In genomic region chr5:36658016-36658415, GRCh38 we compare ENCODE assay signal across 13 cellular contexts. TPM values are rescaled to one million over a fixed set of nuclear protein-coding genes. Genes with fewer than 3 reads are reported as not detected.
DNase-seq lines count a peak whose midpoint lies in the region; ATAC-seq, FAIRE-seq and TF ChIP-seq lines count a peak whose summit lies in the region.
"Had no signal": no experiment of that assay in that cellular context is flagged by ENCODE, and none has a peak within 500 bp of the region (broad histone marks: within the 10 kb centered on the region; RNA-seq: fewer than 3 reads in every experiment).

No MANE protein-coding gene starts in this region.

- H3K4me3 ChIP-seq in HFF-Myc (replicated peaks; ENCODE audit: low read depth, low read length) = no peak overlapping the region
- no peak overlapping the region for H3K4me3 ChIP-seq in ascending aorta
- H3K4me3 ChIP-seq in keratinocyte (ENCODE audit: control insufficient read depth in 2 of 3, extremely low read depth in 1 of 3, insufficient read depth in 2 of 3, low read depth in 1 of 3, low read length in 3 of 3) = peak overlapping the region in 2 of 3 experiments; percentile 19 to 49
- H3K4me3 ChIP-seq in OCI-LY7 (ENCODE audit: low read depth, low read length, poor library complexity, severe bottlenecking) = no peak overlapping the region

- no TSS peak for BruUV-seq in OCI-LY7 (replicated peaks; lab: Mats Ljungman, UMichigan)

- H3K27me3 ChIP-seq in ascending aorta (no peaks in the 10 kb centered on the region), keratinocyte (ENCODE audit: control insufficient read depth, extremely low read depth, insufficient read depth, low read length) (no peaks in the 10 kb centered on the region)

- H3K4me2 ChIP-seq in keratinocyte (ENCODE audit: control insufficient read depth, extremely low read depth, insufficient read depth, low read depth, low read length) (peak overlapping the region; percentile 77), OCI-LY7 (ENCODE audit: low read length) (no peak overlapping the region)

- H3K9ac ChIP-seq in keratinocyte (ENCODE audit: control insufficient read depth, extremely low read depth, insufficient read depth, low read length) = peak overlapping the region; percentile 63

- H3K27ac ChIP-seq in ascending aorta (peak overlapping the region; percentile 6 to 11), keratinocyte (ENCODE audit: control insufficient read depth, insufficient read depth, low read length) (peak overlapping the region; percentile 90), OCI-LY7 (ENCODE audit: low read depth, low read length, poor library complexity, severe bottlenecking) (no peak overlapping the region)

- CTCF ChIA-PET in OCI-LY7 (lab: Charles Lee; ENCODE audit: unreplicated experiment) = no interaction called here

- DNase-seq in HFF-Myc (ENCODE audit: extremely low read depth, low read depth) = peak; percentile 27
- no peak for DNase-seq in ascending aorta (ENCODE audit: low spot score in 2 of 2)
- no peak for DNase-seq in keratinocyte (ENCODE audit: low read depth, low spot score)
- no peak for DNase-seq in stimulated activated naive B cell treated with anti-CD40 and anti-IgM and Interleukin-4, amounts not matched to agents 10 μg/mL and 1 μg/mL and 100 μg/mL, for 72 hours
- no peak for DNase-seq in effector CD4-positive, alpha-beta T cell
- DNase-seq in inferior parietal cortex (ENCODE audit: extremely low spot score) = no peak
- DNase-seq in OCI-LY7 (ENCODE audit: low spot score) = no peak
- DNase-seq: activated CD8-positive, alpha-beta T cell treated with anti-CD3 and anti-CD28 coated beads for 36 hours; activated naive CD4-positive, alpha-beta T cell treated with anti-CD3 and anti-CD28 coated beads, Interleukin-2, amount 10 ng/mL, durations not matched to agents 7 days and 5 days; NCI-H1092; stimulated activated CD4-positive, alpha-beta T cell treated with anti-CD3 and anti-CD28 coated beads, Interleukin-15, amount 100 ng/mL, for 24 hours had no signal

- H3K36me3 ChIP-seq in ascending aorta = no peaks in the 10 kb centered on the region
- H3K36me3 ChIP-seq in keratinocyte (ENCODE audit: control insufficient read depth in 2 of 2, extremely low read depth in 1 of 2, insufficient read depth in 2 of 2, low read length in 2 of 2) = peaks cover 0 to 1% of the 10 kb centered on the region in 2 experiments
- H3K36me3 ChIP-seq in OCI-LY7 (ENCODE audit: insufficient read depth, low read length) = no peaks in the 10 kb centered on the region

- no peak overlapping the region for H3K4me3 Mint-ChIP-seq in stimulated activated naive B cell treated with anti-CD40 and anti-IgM and Interleukin-4, amounts not matched to agents 10 μg/mL and 1 μg/mL and 100 μg/mL, for 72 hours
- H3K4me3 Mint-ChIP-seq: activated CD8-positive, alpha-beta T cell treated with anti-CD3 and anti-CD28 coated beads for 36 hours; activated naive CD4-positive, alpha-beta T cell treated with anti-CD3 and anti-CD28 coated beads, Interleukin-2, amount 10 ng/mL, durations not matched to agents 7 days and 5 days had no signal

- TF ChIP-seq CTCF in HFF-Myc (IDR thresholded peaks at IDR 0.05; ENCODE audit: low read depth, low read length, missing control alignments) = no peak
- TF ChIP-seq CTCF in ascending aorta (IDR thresholded peaks at IDR 0.05) = no peak
- TF ChIP-seq CTCF in keratinocyte (optimal IDR thresholded peaks at IDR 0.05 in 1 of 3, IDR thresholded peaks at IDR 0.05 in 1 of 3, conservative IDR thresholded peaks at IDR 0.05 in 1 of 3; ENCODE audit: extremely low read depth in 1 of 3, insufficient read depth in 2 of 3, low read length in 3 of 3) = no peak
- TF ChIP-seq CTCF in OCI-LY7 (conservative IDR thresholded peaks at IDR 0.05; ENCODE audit: low read length) = no peak

- H3K36me3 Mint-ChIP-seq in stimulated activated naive B cell treated with anti-CD40 and anti-IgM and Interleukin-4, amounts not matched to agents 10 μg/mL and 1 μg/mL and 100 μg/mL, for 72 hours = no peaks in the 10 kb centered on the region
- H3K36me3 Mint-ChIP-seq: activated naive CD4-positive, alpha-beta T cell treated with anti-CD3 and anti-CD28 coated beads, Interleukin-2, amount 10 ng/mL, durations not matched to agents 7 days and 5 days had no signal

- H4K20me1 ChIP-seq in keratinocyte (ENCODE audit: control insufficient read depth, extremely low read depth, insufficient read depth, low read length) = no peaks in the 10 kb centered on the region
- no peaks in the 10 kb centered on the region for H4K20me1 ChIP-seq in OCI-LY7 (ENCODE audit: insufficient read depth, low read length)

- no peaks in the 10 kb centered on the region for H3K9me2 ChIP-seq in OCI-LY7 (ENCODE audit: insufficient read depth, low read length)

- H2AFZ ChIP-seq in keratinocyte (ENCODE audit: control insufficient read depth, low read length) = peak overlapping the region; percentile 55
- no peak overlapping the region for H2AFZ ChIP-seq in OCI-LY7 (ENCODE audit: low read length)

- peaks cover 0 to 15% of the 10 kb centered on the region in 2 donors for H3K27me3 Mint-ChIP-seq in stimulated activated naive B cell treated with anti-CD40 and anti-IgM and Interleukin-4, amounts not matched to agents 10 μg/mL and 1 μg/mL and 100 μg/mL, for 72 hours

- H3K79me2 ChIP-seq in keratinocyte (ENCODE audit: control insufficient read depth, insufficient read depth, low read length) (no peaks in the 10 kb centered on the region), OCI-LY7 (ENCODE audit: insufficient read depth, low read depth, low read length) (no peaks in the 10 kb centered on the region)

- intact Hi-C loops in ascending aorta (cut with DNase I) (loop anchor here (5.0 kb wide), 1 partner anchor 34 kb away; no protein-coding TSS in a partner anchor), OCI-LY7 (cut with micrococcal nuclease; ENCODE audit: unreplicated experiment) (no loop called here)

- peak; percentile 36 for FAIRE-seq in keratinocyte (lab: Jason Lieb, UNC)

- dilution Hi-C loops in keratinocyte (cut with MboI; ENCODE audit: extremely low pct_ligation_motif_present, low sequenced_read_pairs) = no loop called here

- peak overlapping the region; percentile 0 for H3K27ac Mint-ChIP-seq in stimulated activated naive B cell treated with anti-CD40 and anti-IgM and Interleukin-4, amounts not matched to agents 10 μg/mL and 1 μg/mL and 100 μg/mL, for 72 hours
- H3K27ac Mint-ChIP-seq: activated CD8-positive, alpha-beta T cell treated with anti-CD3 and anti-CD28 coated beads for 36 hours; activated naive CD4-positive, alpha-beta T cell treated with anti-CD3 and anti-CD28 coated beads, Interleukin-2, amount 10 ng/mL, durations not matched to agents 7 days and 5 days had no signal

- POLR2A ChIA-PET in OCI-LY7 (lab: Charles Lee) = interaction anchor here (0.6 kb wide), 1 partner anchor 193 kb away, joined by 3 read pairs; no protein-coding TSS in a partner anchor

- H3K9me1 ChIP-seq in keratinocyte (ENCODE audit: control insufficient read depth, extremely low read depth, insufficient read depth, low read length) = no peaks in the 10 kb centered on the region

- H3K9me3 ChIP-seq in ascending aorta (no peaks in the 10 kb centered on the region), keratinocyte (ENCODE audit: control insufficient read depth, low read depth, low read length) (no peaks in the 10 kb centered on the region), OCI-LY7 (ENCODE audit: low read length) (no peaks in the 10 kb centered on the region)

- H3K9me3 Mint-ChIP-seq in stimulated activated naive B cell treated with anti-CD40 and anti-IgM and Interleukin-4, amounts not matched to agents 10 μg/mL and 1 μg/mL and 100 μg/mL, for 72 hours = no peaks in the 10 kb centered on the region
- H3K9me3 Mint-ChIP-seq: activated CD8-positive, alpha-beta T cell treated with anti-CD3 and anti-CD28 coated beads for 36 hours; activated naive CD4-positive, alpha-beta T cell treated with anti-CD3 and anti-CD28 coated beads, Interleukin-2, amount 10 ng/mL, durations not matched to agents 7 days and 5 days had no signal

- no peak for ATAC-seq in stimulated activated naive B cell treated with anti-CD40 and anti-IgM and Interleukin-4, amounts not matched to agents 10 μg/mL and 1 μg/mL and 100 μg/mL, for 72 hours (replicated peaks)
- ATAC-seq in GM21717 (IDR thresholded peaks at IDR 0.05; ENCODE audit: unreplicated experiment) = no peak
- ATAC-seq: activated CD8-positive, alpha-beta T cell treated with anti-CD3 and anti-CD28 coated beads for 36 hours had no signal

- peaks cover 3 to 4% of the 10 kb centered on the region in 2 donors for H3K4me1 ChIP-seq in ascending aorta
- peaks cover 58% of the 10 kb centered on the region for H3K4me1 ChIP-seq in keratinocyte (ENCODE audit: control insufficient read depth, extremely low read depth, insufficient read depth, low read length)
- H3K4me1 ChIP-seq in OCI-LY7 (ENCODE audit: insufficient read depth, low read length, poor library complexity, severe bottlenecking) = no peaks in the 10 kb centered on the region

- H3K4me1 Mint-ChIP-seq in stimulated activated naive B cell treated with anti-CD40 and anti-IgM and Interleukin-4, amounts not matched to agents 10 μg/mL and 1 μg/mL and 100 μg/mL, for 72 hours = no peaks in the 10 kb centered on the region
- H3K4me1 Mint-ChIP-seq: activated naive CD4-positive, alpha-beta T cell treated with anti-CD3 and anti-CD28 coated beads, Interleukin-2, amount 10 ng/mL, durations not matched to agents 7 days and 5 days had no signal

RNA-seq across cellular contexts. Expression of gene SLC1A3, which starts 51.6 kb away (rescaled TPM):
- total RNA-seq in ascending aorta (3.0 TPM), OCI-LY7 (2022) (not detected in 2 replicates)
- polyA plus RNA-seq in keratinocyte = 16.6 to 22.2 TPM (median 17.0 TPM) in 3 replicates
- polyA plus RNA-seq in keratinocyte (2011; ENCODE audit: low read depth) = 6.1 TPM
- 4.7 and 7.4 TPM in 2 replicates for polyA plus RNA-seq in keratinocyte (2011; cell fraction: cytosol; rRNA removed)
- 21.0 and 24.3 TPM in 2 replicates for polyA plus RNA-seq in keratinocyte (2011; cell fraction: nucleus; rRNA removed)
- 8.6 and 16.3 TPM in 2 replicates for polyA plus RNA-seq in keratinocyte (2012; ENCODE audit: low replicate concordance)
- polyA minus RNA-seq in keratinocyte = 36.0 to 56.9 TPM (median 40.3 TPM) in 3 replicates
- 18.8 TPM for polyA minus RNA-seq in keratinocyte (2011; cell fraction: cytosol; rRNA and poly(A)+ RNA removed)
- polyA minus RNA-seq in keratinocyte (2011; cell fraction: nucleus; rRNA and poly(A)+ RNA removed) = 51.1 and 73.7 TPM in 2 replicates
- not detected in 2 replicates for total RNA-seq in OCI-LY7 (2014; rRNA removed; shearing (Covaris generic))
- total RNA-seq: T-helper 1 cell treated with Interleukin-12 subunit alpha and Interleukin-12 subunit beta and Interleukin-4 antibody, amounts not matched to agents 30 ng/mL and 1 ng/mL, for 36 hours had no signal

Comparison
In these comparisons a context has a peak if more than half of its experiments do, and no peak if none do; other contexts are left out.
1. H3K4me3 ChIP-seq: peak in keratinocyte (2 of 3); none in HFF-Myc (single experiment), ascending aorta (0 of 2) and OCI-LY7 (single experiment).